Comparison of ENCODE assay signal across 1 cellular context in the genomic region with DNA sequence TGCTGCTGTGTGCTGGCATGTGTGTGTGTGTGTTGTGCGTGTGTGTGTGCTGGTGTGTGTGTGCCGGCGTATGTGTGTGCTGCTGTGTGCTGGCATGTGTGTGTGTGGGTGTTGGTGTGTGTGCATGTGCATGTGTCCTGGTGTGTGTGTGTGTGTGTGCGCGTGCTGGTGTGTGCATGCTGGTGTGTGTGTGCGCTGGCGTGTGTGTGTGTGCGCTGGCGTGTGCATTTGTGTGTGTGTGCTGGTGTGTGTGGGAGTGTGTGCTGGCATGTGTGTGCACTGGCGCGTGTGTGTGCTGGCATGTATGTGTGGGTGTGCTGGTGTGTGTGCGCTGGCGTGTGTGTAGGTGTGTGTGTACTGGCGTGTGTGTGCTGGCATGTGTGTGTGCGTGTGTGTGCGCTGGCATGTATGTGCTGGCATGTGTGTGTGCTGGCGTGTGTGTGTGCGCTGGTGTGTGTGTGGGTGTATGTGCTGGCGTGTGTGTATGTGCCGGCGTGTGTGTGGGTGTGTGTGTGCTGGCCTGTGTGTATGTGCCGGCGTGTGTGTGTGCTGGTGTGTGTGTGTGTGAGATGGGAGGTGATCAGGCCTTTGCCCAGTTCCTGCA.
A peak's percentile ranks its signal among the peaks of the same experiment; 100 is the strongest.
TF ChIP-seq lines count a peak whose summit lies in the region.

No MANE protein-coding gene starts in this region.

TF ChIP-seq in HepG2, 621 proteins besides CTCF, POLR2A, EP300 and RAD21:
- TF ChIP-seq, protein P1, sequence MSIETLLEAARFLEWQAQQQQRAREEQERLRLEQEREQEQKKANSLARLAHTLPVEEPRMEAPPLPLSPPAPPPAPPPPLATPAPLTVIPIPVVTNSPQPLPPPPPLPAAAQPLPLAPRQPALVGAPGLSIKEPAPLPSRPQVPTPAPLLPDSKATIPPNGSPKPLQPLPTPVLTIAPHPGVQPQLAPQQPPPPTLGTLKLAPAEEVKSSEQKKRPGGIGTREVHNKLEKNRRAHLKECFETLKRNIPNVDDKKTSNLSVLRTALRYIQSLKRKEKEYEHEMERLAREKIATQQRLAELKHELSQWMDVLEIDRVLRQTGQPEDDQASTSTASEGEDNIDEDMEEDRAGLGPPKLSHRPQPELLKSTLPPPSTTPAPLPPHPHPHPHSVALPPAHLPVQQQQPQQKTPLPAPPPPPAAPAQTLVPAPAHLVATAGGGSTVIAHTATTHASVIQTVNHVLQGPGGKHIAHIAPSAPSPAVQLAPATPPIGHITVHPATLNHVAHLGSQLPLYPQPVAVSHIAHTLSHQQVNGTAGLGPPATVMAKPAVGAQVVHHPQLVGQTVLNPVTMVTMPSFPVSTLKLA (IDR thresholded peaks at IDR 0.05), result peak; percentile 4; the same call in 1 of the 2 replicates
- TF ChIP-seq AHR (CRISPR knock-in tag; IDR thresholded peaks at IDR 0.05), result no peak
- TF ChIP-seq, protein P2, sequence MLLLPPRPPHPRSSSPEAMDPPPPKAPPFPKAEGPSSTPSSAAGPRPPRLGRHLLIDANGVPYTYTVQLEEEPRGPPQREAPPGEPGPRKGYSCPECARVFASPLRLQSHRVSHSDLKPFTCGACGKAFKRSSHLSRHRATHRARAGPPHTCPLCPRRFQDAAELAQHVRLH (CRISPR knock-in tag; IDR thresholded peaks at IDR 0.05; ENCODE audit: borderline replicate concordance, low read depth), result no peak
